1 cellular context compared by ENCODE assay signal in genomic region chr16:85975421-85976100, GRCh38.
TF ChIP-seq lines count a peak whose summit lies in the region.

No MANE protein-coding gene starts in this region.

TF ChIP-seq in HepG2, 621 proteins besides CTCF, POLR2A, EP300 and RAD21 (continued from another document):
- 0 out of 2 replicates have a peak, but pooled peaks have one; percentile 14 for TF ChIP-seq PATZ1 (CRISPR knock-in tag; IDR thresholded peaks at IDR 0.05)
- no peak for TF ChIP-seq TEAD2 (CRISPR knock-in tag; IDR thresholded peaks at IDR 0.05)
- no peak for TF ChIP-seq ZNF101 (CRISPR knock-in tag; IDR thresholded peaks at IDR 0.05; ENCODE audit: borderline replicate concordance, low read depth)
- TF ChIP-seq GFI1 (CRISPR knock-in tag; IDR thresholded peaks at IDR 0.05; ENCODE audit: borderline replicate concordance): 0 out of 2 replicates have a peak, but pooled peaks have one; percentile 21
- TF ChIP-seq TBX2 (CRISPR knock-in tag; IDR thresholded peaks at IDR 0.05; ENCODE audit: borderline replicate concordance): no peak
